8 cellular contexts compared by ENCODE assay signal in genomic region chr18:24600076-24600654, GRCh38.
DNase-seq lines count a peak whose midpoint lies in the region; ATAC-seq and TF ChIP-seq lines count a peak whose summit lies in the region.

No MANE protein-coding gene starts in this region.

- H3K4me2 ChIP-seq in osteoblast (ENCODE audit: insufficient read depth, low read length), result no peak overlapping the region

- no peaks in the 10 kb centered on the region for H4K20me1 ChIP-seq in osteoblast (ENCODE audit: insufficient read depth, low read length)

- H3K27me3 ChIP-seq in Panc1 (ENCODE audit: control insufficient read depth, insufficient read depth, low read length) (peaks cover 8% of the 10 kb centered on the region; the same call in 1 of the 2 replicates), osteoblast (ENCODE audit: insufficient read depth, low read length) (no peaks in the 10 kb centered on the region)

- H3K4me1 ChIP-seq in Panc1 (ENCODE audit: control insufficient read depth, insufficient read depth, low read length), result no peaks in the 10 kb centered on the region
- no peaks in the 10 kb centered on the region for H3K4me1 ChIP-seq in osteoblast (ENCODE audit: insufficient read depth, low read length)

- TF ChIP-seq POLR2A in lower leg skin (IDR thresholded peaks at IDR 0.05), result no peak

- 23% methylated on average over 6 of the region's 6 CpGs for WGBS in lower leg skin, 2 donors

- POLR2A ChIA-PET in Panc1 (lab: Charles Lee), result no interaction called here

- ATAC-seq in Panc1, result peak; percentile 78; the same call in 1 of the 2 replicates
- ATAC-seq in HG03571 (IDR thresholded peaks at IDR 0.05; ENCODE audit: unreplicated experiment), result no peak

- H3K79me2 ChIP-seq in osteoblast (ENCODE audit: insufficient read depth, low read length), result no peaks in the 10 kb centered on the region

- peak; percentile 60 for DNase-seq in EH (ENCODE audit: low read depth)
- DNase-seq in KBM-7, result peak; percentile 55
- no peak for DNase-seq in Panc1 (ENCODE audit: low read depth, low spot score)
- no peak for DNase-seq in epithelial cell of proximal tubule (ENCODE audit: low read depth)
- peak; percentile 17 for DNase-seq in osteoblast (ENCODE audit: insufficient read length, low spot score, missing footprints)
- DNase-seq in lower leg skin (ENCODE audit: low spot score in 2 of 2), result no peak
- DNase-seq in GOT3 (lab: John Stamatoyannopoulos, UW), result no peak

- TF ChIP-seq CTCF in Panc1 (IDR thresholded peaks at IDR 0.05), result peak; percentile 69; the same call in 1 of the 2 replicates
- peak; percentile 67 for TF ChIP-seq CTCF in epithelial cell of proximal tubule (conservative IDR thresholded peaks at IDR 0.05; ENCODE audit: low read depth, low read length)
- peak; percentile 65 for TF ChIP-seq CTCF in osteoblast (IDR thresholded peaks at IDR 0.05; ENCODE audit: extremely low read depth, low read depth, low read length)
- no peak for TF ChIP-seq CTCF in lower leg skin (IDR thresholded peaks at IDR 0.05)

- in situ Hi-C loops in KBM-7 (cut with MboI; ENCODE audit: low pct_unique_long_range_greater_than_20kb, low sequenced_read_pairs), result no loop called here
- in situ Hi-C loops in Panc1 (cut with HindIII; ENCODE audit: low pct_unique_long_range_greater_than_20kb, low sequenced_read_pairs), result no loop called here

- no TSS peak for BruUV-seq in Panc1 (replicated peaks; lab: Mats Ljungman, UMichigan)

- intact Hi-C loops in Panc1 (cut with micrococcal nuclease; ENCODE audit: unreplicated experiment), result loop anchor here (1.0 to 5.0 kb wide), 2 partner anchors 126 to 292 kb away; no protein-coding TSS in a partner anchor
- intact Hi-C loops in lower leg skin (cut with DNase I; ENCODE audit: low total_unique reads), result loop anchor here (10.0 kb wide), 1 partner anchor 125 kb away; no protein-coding TSS in a partner anchor

- H3K4me3 ChIP-seq in Panc1 (ENCODE audit: low read depth in 2 of 2, low read length in 2 of 2) (no peak overlapping the region), epithelial cell of proximal tubule (ENCODE audit: low read depth, low read length) (no peak overlapping the region), osteoblast (ENCODE audit: insufficient read depth, low read length) (no peak overlapping the region), lower leg skin (ENCODE audit: low read depth, poor library complexity, severe bottlenecking) (no peak overlapping the region)

- no peak overlapping the region for H2AFZ ChIP-seq in osteoblast (ENCODE audit: low read length)

- H3K9me3 ChIP-seq in Panc1 (ENCODE audit: control insufficient read depth, insufficient read depth, low read depth, low read length) (no peaks in the 10 kb centered on the region), osteoblast (ENCODE audit: low read depth, low read length) (no peaks in the 10 kb centered on the region)

- CTCF ChIA-PET in Panc1 (lab: Charles Lee), result interaction anchor here (0.6 to 0.7 kb wide), 2 partner anchors 127 to 1258 kb away, joined by 3 to 8 read pairs; no protein-coding TSS in a partner anchor

- H3K27ac ChIP-seq in Panc1 (ENCODE audit: low read length) (no peak overlapping the region), osteoblast (ENCODE audit: low read depth, low read length) (no peak overlapping the region)

- H3K36me3 ChIP-seq in Panc1 (ENCODE audit: control insufficient read depth, insufficient read depth, low read length) (no peaks in the 10 kb centered on the region), osteoblast (ENCODE audit: insufficient read depth, low read length) (no peaks in the 10 kb centered on the region)

Comparison
In these comparisons a context has a peak if more than half of its experiments do, and no peak if none do; other contexts are left out.
1. DNase-seq: peak in EH (single experiment), KBM-7 (single experiment) and osteoblast (single experiment); none in Panc1 (single experiment), epithelial cell of proximal tubule (single experiment), lower leg skin (0 of 2) and GOT3 (single experiment).
2. CTCF ChIP-seq: peak in Panc1 (single experiment), epithelial cell of proximal tubule (single experiment) and osteoblast (single experiment); none in lower leg skin (0 of 3).